9 cellular contexts compared by ENCODE assay signal in the genomic region with DNA sequence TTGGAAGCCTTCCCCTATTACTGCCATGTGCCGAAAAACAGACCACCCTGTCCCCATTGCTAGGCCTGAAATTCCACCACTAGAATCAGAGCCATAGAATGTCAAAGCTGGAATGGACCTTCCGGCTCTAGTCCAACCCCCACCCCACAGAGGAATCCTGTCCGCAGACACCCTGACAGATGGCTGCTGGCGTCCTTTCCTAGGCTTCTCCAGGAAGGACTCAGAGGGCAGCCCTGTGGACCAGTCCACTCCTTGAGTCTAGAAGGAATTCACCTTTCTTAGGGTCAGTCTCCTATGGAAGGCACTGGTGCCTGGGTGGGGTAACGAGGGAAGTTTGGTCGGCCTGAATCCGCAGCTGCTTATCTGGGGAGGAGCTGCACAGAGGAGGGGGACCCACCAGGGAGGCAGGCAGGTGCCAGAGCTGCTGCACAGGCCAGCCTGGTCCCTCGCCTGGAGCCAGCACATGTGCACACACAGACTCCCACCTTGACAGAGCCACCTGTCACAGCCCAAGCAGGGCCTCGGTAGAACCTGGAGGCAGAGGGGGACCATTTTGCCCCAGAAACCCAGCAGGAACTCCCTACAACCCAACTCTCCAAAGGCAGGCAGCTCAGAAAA. TPM values are rescaled to one million over a fixed set of nuclear protein-coding genes. Genes with fewer than 3 reads are reported as not detected.
A peak's percentile ranks its signal among the peaks of the same experiment; 100 is the strongest.
DNase-seq lines count a peak whose midpoint lies in the region; ATAC-seq and TF ChIP-seq lines count a peak whose summit lies in the region.
"Had no signal": no experiment of that assay in that cellular context is flagged by ENCODE, and none has a peak within 500 bp of the region (broad histone marks: within the 10 kb centered on the region; RNA-seq: fewer than 3 reads in every experiment).

No MANE protein-coding gene starts in this region.

- H2AFZ ChIP-seq in fibroblast of lung (ENCODE audit: low read length), result no peak overlapping the region

- H3K36me3 Mint-ChIP-seq in Caco-2 (ENCODE audit: insufficient read depth, unreplicated experiment), result peaks cover 7% of the 10 kb centered on the region
- no peaks in the 10 kb centered on the region for H3K36me3 Mint-ChIP-seq in T-cell
- no peaks in the 10 kb centered on the region for H3K36me3 Mint-ChIP-seq in progenitor cell of endocrine pancreas (ENCODE audit: insufficient read depth)

- ATAC-seq in T-cell (replicated peaks in 1 of 4) (no peak), HG02852 (IDR thresholded peaks at IDR 0.05; ENCODE audit: unreplicated experiment) (no peak), HG02884 (IDR thresholded peaks at IDR 0.05; ENCODE audit: unreplicated experiment) (no peak)

- BruUV-seq in Caco-2 (replicated peaks; lab: Mats Ljungman, UMichigan), result no TSS peak

- no peaks in the 10 kb centered on the region for H3K79me2 ChIP-seq in fibroblast of lung (ENCODE audit: control insufficient read depth, insufficient read depth, low read length)

- H3K36me3 ChIP-seq in Caco-2 (ENCODE audit: control insufficient read depth, insufficient read depth, low read length) (no peaks in the 10 kb centered on the region), fibroblast of lung (ENCODE audit: control insufficient read depth, insufficient read depth, low read length) (no peaks in the 10 kb centered on the region)

- H3K4me3 Mint-ChIP-seq in Caco-2 (ENCODE audit: unreplicated experiment) (peak overlapping the region; percentile 60), T-cell (peak overlapping the region; percentile 57 to 77 (median 71)), progenitor cell of endocrine pancreas (ENCODE audit: low read depth) (peak overlapping the region; percentile 73)

- no peaks in the 10 kb centered on the region for H3K4me1 ChIP-seq in Caco-2
- H3K4me1 ChIP-seq in fibroblast of lung (ENCODE audit: control insufficient read depth, extremely low read depth, insufficient read depth, low read length), result peaks cover 2% of the 10 kb centered on the region

- no peaks in the 10 kb centered on the region for H3K27me3 Mint-ChIP-seq in Caco-2 (ENCODE audit: insufficient read depth, unreplicated experiment)
- H3K27me3 Mint-ChIP-seq in T-cell, result no peaks in the 10 kb centered on the region
- peaks cover 4% of the 10 kb centered on the region for H3K27me3 Mint-ChIP-seq in progenitor cell of endocrine pancreas

- H3K9me3 Mint-ChIP-seq in Caco-2 (ENCODE audit: unreplicated experiment) (no peaks in the 10 kb centered on the region), T-cell (no peaks in the 10 kb centered on the region), progenitor cell of endocrine pancreas (ENCODE audit: low read depth) (no peaks in the 10 kb centered on the region)

- H3K9me3 ChIP-seq in Caco-2, result no peaks in the 10 kb centered on the region
- H3K9me3 ChIP-seq in fibroblast of lung (ENCODE audit: control insufficient read depth, insufficient read depth, low read depth, low read length), result no peaks in the 10 kb centered on the region

- H3K9ac ChIP-seq in fibroblast of lung (ENCODE audit: insufficient read depth, low read length), result no peak overlapping the region

- CTCF ChIA-PET in Caco-2 (lab: Charles Lee), result interaction anchor here (0.6 to 1.0 kb wide), 3 partner anchors 20 to 142 kb away, joined by 3 to 4 read pairs (median 3); no protein-coding TSS in a partner anchor
- CTCF ChIA-PET in T-cell (lab: Charles Lee), result interaction anchor here (1.1 to 1.4 kb wide), 3 partner anchors 23 to 66 kb away, joined by 3 to 6 read pairs (median 4); no protein-coding TSS in a partner anchor

- no peak overlapping the region for H3K27ac ChIP-seq in fibroblast of lung (ENCODE audit: insufficient read depth, low read length)

- no peak overlapping the region for H3K4me3 ChIP-seq in Caco-2 (ENCODE audit: low read depth, low read length)
- H3K4me3 ChIP-seq in fibroblast of lung (replicated peaks in 1 of 4; ENCODE audit: control extremely low read depth in 1 of 4, insufficient read depth in 1 of 4, low read depth in 3 of 4, low read length in 4 of 4), result no peak overlapping the region

- H3K4me2 ChIP-seq in fibroblast of lung (ENCODE audit: extremely low read depth, insufficient read depth, low read length), result peak overlapping the region; percentile 15

- H3K27me3 ChIP-seq in Caco-2 (replicated peaks; ENCODE audit: control insufficient read depth, insufficient read depth, low read length) (no peaks in the 10 kb centered on the region), fibroblast of lung (ENCODE audit: control insufficient read depth, insufficient read depth, low read length) (no peaks in the 10 kb centered on the region)

- no peak for DNase-seq in Caco-2
- no peak for DNase-seq in T-cell
- peak in 1 of 2 donors; percentile 13 for DNase-seq in fibroblast of lung (ENCODE audit: low read depth in 2 of 2)
- no peak for DNase-seq in progenitor cell of endocrine pancreas (ENCODE audit: low spot score, unreplicated experiment)
- no peak for DNase-seq in KBM-7
- DNase-seq: activated CD4-positive, alpha-beta T cell treated with anti-CD3 and anti-CD28 coated beads for 48 hours; Karpas-422 had no signal

- H3K4me1 Mint-ChIP-seq in Caco-2 (ENCODE audit: low read depth, unreplicated experiment) (no peaks in the 10 kb centered on the region), T-cell (peaks cover 54 to 57% (median 56%) of the 10 kb centered on the region in 3 donors), progenitor cell of endocrine pancreas (ENCODE audit: low read depth) (peaks cover 5% of the 10 kb centered on the region)

- in situ Hi-C loops in KBM-7 (cut with MboI; ENCODE audit: low pct_unique_long_range_greater_than_20kb, low sequenced_read_pairs), result no loop called here

- H3K27ac Mint-ChIP-seq in Caco-2 (ENCODE audit: unreplicated experiment) (no peak overlapping the region), T-cell (peak overlapping the region; percentile 24 to 95), progenitor cell of endocrine pancreas (no peak overlapping the region)

- POLR2A ChIA-PET in Caco-2 (lab: Charles Lee) (interaction anchor here (0.6 kb wide), 1 partner anchor 108 kb away, joined by 3 read pairs; no protein-coding TSS in a partner anchor), T-cell (lab: Charles Lee) (no interaction called here)

- intact Hi-C loops in Caco-2 (cut with micrococcal nuclease; ENCODE audit: unreplicated experiment), result no loop called here

- no peak for TF ChIP-seq CTCF in Caco-2 (IDR thresholded peaks at IDR 0.05; ENCODE audit: insufficient read depth in 1 of 2, low read depth in 1 of 2, low read length in 1 of 2, severe bottlenecking in 1 of 2, unreplicated experiment in 1 of 2)
- TF ChIP-seq CTCF in fibroblast of lung (conservative IDR thresholded peaks at IDR 0.05 in 1 of 2, IDR thresholded peaks at IDR 0.05 in 1 of 2; ENCODE audit: low read depth in 1 of 2, low read length in 2 of 2), result no peak
- TF ChIP-seq CTCF in progenitor cell of endocrine pancreas (IDR thresholded peaks at IDR 0.05; ENCODE audit: unreplicated experiment), result no peak

- no peaks in the 10 kb centered on the region for H4K20me1 ChIP-seq in fibroblast of lung (ENCODE audit: control insufficient read depth, extremely low read depth, insufficient read depth, low read length)

RNA-seq across cellular contexts. Expression of a gene that starts 2.5 kb away (rescaled TPM):
- total RNA-seq in Caco-2 (2022) (62.1 and 72.2 TPM in 2 replicates), T-cell (100 to 1,000 TPM in 1 of 5 donors, 10 to 100 TPM in 4; 78.7 to 125 (median 93.2) TPM), fibroblast of lung (16.9 and 19.7 TPM in 2 replicates), progenitor cell of endocrine pancreas (166 and 168 TPM in 2 replicates)
- 3.6 and 3.7 TPM in 2 replicates for polyA plus RNA-seq in fibroblast of lung
- polyA plus RNA-seq in fibroblast of lung (2012), result 6.9 and 8.6 TPM in 2 replicates
- 6.6 and 44.1 TPM in 2 replicates for polyA minus RNA-seq in fibroblast of lung (ENCODE audit: low replicate concordance)

Comparison
In these comparisons a context has a peak if more than half of its experiments do, and no peak if none do; other contexts are left out.
1. H3K27ac Mint-ChIP-seq: peak in T-cell (2 of 2); none in Caco-2 (single experiment) and progenitor cell of endocrine pancreas (single experiment).
2. Peak in every context shown above with its lines, with median percentiles within 50 percentile points of each other: H3K4me3 Mint-ChIP-seq.